23 cellular contexts compared by ENCODE assay signal in genomic region chr13:48266150-48266549, GRCh38. TPM values are rescaled to one million over a fixed set of nuclear protein-coding genes. Genes with fewer than 3 reads are reported as not detected.
A peak's percentile ranks its signal among the peaks of the same experiment; 100 is the strongest.
DNase-seq lines count a peak whose midpoint lies in the region; ATAC-seq lines count a peak whose summit lies in the region.
"Had no signal": no experiment of that assay in that cellular context is flagged by ENCODE, and none has a peak within 500 bp of the region (broad histone marks: within the 10 kb centered on the region; RNA-seq: fewer than 3 reads in every experiment).

No MANE protein-coding gene starts in this region.

- peak; percentile 67 to 88 for ATAC-seq in activated naive CD4-positive, alpha-beta T cell treated with anti-CD3 and anti-CD28 coated beads, Interleukin-2, amount 50 U/mL, for 72 hours
- ATAC-seq in naive thymus-derived CD8-positive, alpha-beta T cell, result no peak
- ATAC-seq in GM21526 (IDR thresholded peaks at IDR 0.05; ENCODE audit: low FRiP score, unreplicated experiment), result no peak
- ATAC-seq: left lung had no signal

- H3K4me2 ChIP-seq in BLaER1, result peak overlapping the region; percentile 86
- H3K4me2 ChIP-seq: neural progenitor cell had no signal

- no peaks in the 10 kb centered on the region for H3K9me3 ChIP-seq in BLaER1
- H3K9me3 ChIP-seq in CD4-positive, alpha-beta memory T cell (ENCODE audit: control insufficient read depth in 1 of 2, low read length in 2 of 2), result no peaks in the 10 kb centered on the region
- H3K9me3 ChIP-seq: ascending aorta, left lung, testis had no signal

- H4K20me1 ChIP-seq in BLaER1, result no peaks in the 10 kb centered on the region

- no peaks in the 10 kb centered on the region for H3K27me3 Mint-ChIP-seq in CD4-positive, alpha-beta memory T cell
- no peaks in the 10 kb centered on the region for H3K27me3 Mint-ChIP-seq in naive thymus-derived CD8-positive, alpha-beta T cell
- H3K27me3 Mint-ChIP-seq: progenitor cell of endocrine pancreas had no signal

- DNase-seq in CD4-positive, alpha-beta memory T cell, result no peak
- no peak for DNase-seq in activated naive CD4-positive, alpha-beta T cell treated with anti-CD3 and anti-CD28 coated beads, Interleukin-2, amount 50 U/mL, for 72 hours (ENCODE audit: low spot score in 2 of 2)
- DNase-seq in naive thymus-derived CD8-positive, alpha-beta T cell, result no peak
- DNase-seq in NCI-H510A (lab: John Stamatoyannopoulos, UW) (no peak), NOMO-1 treated with dmso at 0.1 percent for 144 hours (lab: John Stamatoyannopoulos, UW; ENCODE audit: unreplicated experiment) (no peak), foreskin melanocyte (no peak)
- DNase-seq: activated effector memory CD4-positive, alpha-beta T cell treated with Interleukin-2 at 50 U/mL for 16 hours; central memory CD4-positive, alpha-beta T cell; COR-L47; DND-41; HFFc6; KG1; left lung; midbrain; NCI-H2171 treated with DMSO at 0.1 percent for 48 hours; NCI-H526 treated with DMSO at 0.1 percent for 48 hours; RPMI8226; testis had no signal

- H3K36me3 Mint-ChIP-seq in CD4-positive, alpha-beta memory T cell, result peaks cover 61 to 64% of the 10 kb centered on the region in 2 donors
- H3K36me3 Mint-ChIP-seq in activated naive CD4-positive, alpha-beta T cell treated with anti-CD3 and anti-CD28 coated beads, Interleukin-2, amount 50 U/mL, for 72 hours, result peaks cover 12 to 35% of the 10 kb centered on the region in 2 donors
- peaks cover 6 to 52% (median 17%) of the 10 kb centered on the region in 3 donors for H3K36me3 Mint-ChIP-seq in naive thymus-derived CD8-positive, alpha-beta T cell

- no peak overlapping the region for H3K4me3 ChIP-seq in BLaER1
- H3K4me3 ChIP-seq in CD4-positive, alpha-beta memory T cell (ENCODE audit: low read length in 2 of 2), result no peak overlapping the region
- H3K4me3 ChIP-seq: ascending aorta, left lung, neural progenitor cell, testis had no signal

- POLR2A ChIA-PET in CD4-positive, alpha-beta memory T cell (lab: Charles Lee; ENCODE audit: partially characterized antibody), result interaction anchor here (0.7 to 1.7 kb wide), 4 partner anchors 9 to 172 kb away, joined by 3 to 6 read pairs (median 4); partner anchors contain the start of gene ITM2B
- POLR2A ChIA-PET in naive thymus-derived CD8-positive, alpha-beta T cell (lab: Charles Lee), result interaction anchor here (0.7 to 1.8 kb wide), 3 partner anchors 33 to 48 kb away, joined by 3 to 6 read pairs (median 3); partner anchors contain the start of gene ITM2B

- no peaks in the 10 kb centered on the region for H3K27me3 ChIP-seq in BLaER1
- no peaks in the 10 kb centered on the region for H3K27me3 ChIP-seq in CD4-positive, alpha-beta memory T cell (ENCODE audit: insufficient read depth, low read length)
- H3K27me3 ChIP-seq: ascending aorta, left lung, neural progenitor cell, testis had no signal

- CTCF ChIA-PET in CD4-positive, alpha-beta memory T cell (lab: Charles Lee; ENCODE audit: partially characterized antibody), result interaction anchor here (1.6 to 2.0 kb wide), 3 partner anchors 31 to 139 kb away, joined by 4 to 8 read pairs (median 6); no protein-coding TSS in a partner anchor

- H3K27ac Mint-ChIP-seq in CD4-positive, alpha-beta memory T cell, result peak overlapping the region; percentile 20 to 84 (median 75)
- H3K27ac Mint-ChIP-seq in activated naive CD4-positive, alpha-beta T cell treated with anti-CD3 and anti-CD28 coated beads, Interleukin-2, amount 50 U/mL, for 72 hours, result peak overlapping the region in 1 of 2 donors; percentile 46
- peak overlapping the region; percentile 9 to 90 (median 80) for H3K27ac Mint-ChIP-seq in naive thymus-derived CD8-positive, alpha-beta T cell
- H3K27ac Mint-ChIP-seq: neural progenitor cell, progenitor cell of endocrine pancreas had no signal

- no peak overlapping the region for H3K9ac ChIP-seq in BLaER1
- H3K9ac ChIP-seq: neural progenitor cell had no signal

- peaks cover 34 to 56% (median 41%) of the 10 kb centered on the region in 4 donors for H3K4me1 Mint-ChIP-seq in CD4-positive, alpha-beta memory T cell
- peaks cover 24 to 58% (median 51%) of the 10 kb centered on the region in 4 donors for H3K4me1 Mint-ChIP-seq in naive thymus-derived CD8-positive, alpha-beta T cell

- peaks cover 45% of the 10 kb centered on the region for H3K4me1 ChIP-seq in BLaER1
- peaks cover 33% of the 10 kb centered on the region for H3K4me1 ChIP-seq in CD4-positive, alpha-beta memory T cell (ENCODE audit: insufficient read depth, low read length)
- H3K4me1 ChIP-seq: ascending aorta, neural progenitor cell, testis had no signal

- H3K9me3 Mint-ChIP-seq in CD4-positive, alpha-beta memory T cell, result no peaks in the 10 kb centered on the region
- H3K9me3 Mint-ChIP-seq in activated naive CD4-positive, alpha-beta T cell treated with anti-CD3 and anti-CD28 coated beads, Interleukin-2, amount 50 U/mL, for 72 hours, result peaks cover 0 to 7% of the 10 kb centered on the region in 2 donors
- no peaks in the 10 kb centered on the region for H3K9me3 Mint-ChIP-seq in naive thymus-derived CD8-positive, alpha-beta T cell
- H3K9me3 Mint-ChIP-seq: HFFc6, neural progenitor cell had no signal

- peaks cover 51% of the 10 kb centered on the region for H3K36me3 ChIP-seq in BLaER1
- H3K36me3 ChIP-seq in CD4-positive, alpha-beta memory T cell (ENCODE audit: insufficient read depth, low read length), result peaks cover 15% of the 10 kb centered on the region

- intact Hi-C loops in CD4-positive, alpha-beta memory T cell (cut with micrococcal nuclease), result loop anchor here (5.0 kb wide), 1 partner anchor 36 kb away; the partner anchor contains the start of gene RB1

- H3K27ac ChIP-seq in BLaER1, result peak overlapping the region; percentile 85
- no peak overlapping the region for H3K27ac ChIP-seq in CD4-positive, alpha-beta memory T cell (ENCODE audit: low read depth, low read length)
- H3K27ac ChIP-seq: ascending aorta, left lung, neural progenitor cell, testis had no signal

- peak overlapping the region in 1 of 8 donors; percentile 22 for H3K4me3 Mint-ChIP-seq in CD4-positive, alpha-beta memory T cell
- peak overlapping the region in 2 of 10 donors; percentile 1 to 34 for H3K4me3 Mint-ChIP-seq in naive thymus-derived CD8-positive, alpha-beta T cell
- H3K4me3 Mint-ChIP-seq: HFFc6, neural progenitor cell had no signal

RNA-seq across cellular contexts. Expression of gene ITM2B, which starts 33.1 kb away (rescaled TPM):
- 100 to 1,000 TPM; 653 to 670 TPM for total RNA-seq in CD4-positive, alpha-beta memory T cell
- 1,000 to 10,000 TPM; 1,454 to 1,558 TPM for polyA plus RNA-seq in CD4-positive, alpha-beta memory T cell
- 100 to 1,000 TPM in 1 of 2 donors, 10 to 100 TPM in 1; 72.8 to 146 TPM for total RNA-seq in activated naive CD4-positive, alpha-beta T cell treated with anti-CD3 and anti-CD28 coated beads, Interleukin-2, amount 50 U/mL, for 72 hours
- total RNA-seq in naive thymus-derived CD8-positive, alpha-beta T cell, result 100 to 1,000 TPM; 733 to 793 TPM
- 1,000 to 10,000 TPM; 1,063 to 1,292 (median 1,234) TPM for polyA plus RNA-seq in naive thymus-derived CD8-positive, alpha-beta T cell

RNA-seq across cellular contexts. Expression of gene RB1, which starts 37.4 kb away (rescaled TPM):
- total RNA-seq in CD4-positive, alpha-beta memory T cell, result 10 to 100 TPM; 20.0 to 26.0 TPM
- 10 to 100 TPM; 14.9 to 20.2 TPM for polyA plus RNA-seq in CD4-positive, alpha-beta memory T cell
- 10 to 100 TPM; 30.3 to 33.8 TPM for total RNA-seq in activated naive CD4-positive, alpha-beta T cell treated with anti-CD3 and anti-CD28 coated beads, Interleukin-2, amount 50 U/mL, for 72 hours
- total RNA-seq in naive thymus-derived CD8-positive, alpha-beta T cell, result 10 to 100 TPM; 27.3 to 32.6 TPM
- polyA plus RNA-seq in naive thymus-derived CD8-positive, alpha-beta T cell, result 10 to 100 TPM; 11.9 to 18.0 (median 12.5) TPM

Comparison
In these comparisons a context has a peak if more than half of its experiments do, and no peak if none do; other contexts are left out.
1. ATAC-seq: peak in activated naive CD4-positive, alpha-beta T cell treated with anti-CD3 and anti-CD28 coated beads, Interleukin-2, amount 50 U/mL, for 72 hours (2 of 2); none in naive thymus-derived CD8-positive, alpha-beta T cell (0 of 2) and GM21526 (single experiment).
2. RNA of gene ITM2B, which starts 33.1 kb away (total RNA-seq): 733 to 793 TPM in naive thymus-derived CD8-positive, alpha-beta T cell and 653 to 670 TPM in CD4-positive, alpha-beta memory T cell; 72.8 to 146 TPM in activated naive CD4-positive, alpha-beta T cell treated with anti-CD3 and anti-CD28 coated beads, Interleukin-2, amount 50 U/mL, for 72 hours; every median in the first group is over 4 times any median in the second.